ENCODE assay signal across 11 cellular contexts in the genomic region with DNA sequence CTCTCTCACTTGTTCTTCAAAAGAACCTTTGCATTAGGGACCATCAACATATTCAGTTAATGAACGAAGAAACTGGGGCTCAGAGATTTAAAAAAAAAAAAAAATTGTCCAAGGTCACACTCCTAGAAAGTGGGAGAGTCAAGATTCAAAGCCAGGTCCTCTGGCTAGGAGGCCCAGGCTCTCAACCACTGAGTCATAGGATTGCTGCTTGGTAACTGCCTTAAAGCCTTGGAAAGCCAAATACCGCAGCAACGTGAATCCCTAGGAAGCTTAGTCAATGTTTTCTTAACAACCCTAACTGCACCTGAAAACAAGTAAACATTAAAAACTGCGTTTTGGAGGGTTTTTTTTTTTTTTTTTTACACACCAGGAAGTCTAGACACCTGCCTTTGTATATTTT.
DNase-seq lines count a peak whose midpoint lies in the region; ATAC-seq lines count a peak whose summit lies in the region.
"Had no signal": no experiment of that assay in that cellular context is flagged by ENCODE, and none has a peak within 500 bp of the region (broad histone marks: within the 10 kb centered on the region; RNA-seq: fewer than 3 reads in every experiment).

No MANE protein-coding gene starts in this region.

- intact Hi-C loops in left colon (cut with DNase I, micrococcal nuclease) = no loop called here

- ATAC-seq in left colon (no peak), GM18858 (IDR thresholded peaks at IDR 0.05; ENCODE audit: unreplicated experiment) (no peak), GM18861 (IDR thresholded peaks at IDR 0.05; ENCODE audit: unreplicated experiment) (no peak)
- no peak for ATAC-seq in activated T-cell treated with anti-CD3 and anti-CD28 coated beads, Interleukin-2, amount 50 U/mL, for 72 hours (replicated peaks in 1 of 2)
- ATAC-seq: K562 had no signal

- DNase-seq in ACHN (peak; percentile 89), HS-27A (ENCODE audit: low read depth) (peak; percentile 96), astrocyte of the hippocampus (ENCODE audit: low read depth, low spot score) (peak; percentile 95), left kidney (ENCODE audit: low read depth, low spot score) (peak; percentile 51), left colon (no peak)
- DNase-seq in activated T-cell treated with anti-CD3 and anti-CD28 coated beads, Interleukin-2, amount 50 U/mL, for 72 hours = no peak
- DNase-seq: activated CD4-positive, alpha-beta T cell treated with anti-CD3 and anti-CD28 coated beads for 48 hours; OCI-M1 had no signal

- no peak overlapping the region for H3K4me3 Mint-ChIP-seq in activated T-cell treated with anti-CD3 and anti-CD28 coated beads, Interleukin-2, amount 50 U/mL, for 72 hours

- no peaks in the 10 kb centered on the region for H3K4me1 Mint-ChIP-seq in activated T-cell treated with anti-CD3 and anti-CD28 coated beads, Interleukin-2, amount 50 U/mL, for 72 hours (ENCODE audit: low read depth)

- H3K9me3 Mint-ChIP-seq in activated T-cell treated with anti-CD3 and anti-CD28 coated beads, Interleukin-2, amount 50 U/mL, for 72 hours = peaks cover 6 to 7% of the 10 kb centered on the region in 2 donors

- peaks cover 0 to 2% of the 10 kb centered on the region in 2 donors for H3K36me3 Mint-ChIP-seq in activated T-cell treated with anti-CD3 and anti-CD28 coated beads, Interleukin-2, amount 50 U/mL, for 72 hours (ENCODE audit: insufficient read depth in 2 of 2)

- H3K27ac Mint-ChIP-seq in activated T-cell treated with anti-CD3 and anti-CD28 coated beads, Interleukin-2, amount 50 U/mL, for 72 hours = no peak overlapping the region

- no peaks in the 10 kb centered on the region for H3K27me3 Mint-ChIP-seq in activated T-cell treated with anti-CD3 and anti-CD28 coated beads, Interleukin-2, amount 50 U/mL, for 72 hours (ENCODE audit: low read depth)

- in situ Hi-C loops in ACHN (cut with HindIII; ENCODE audit: low pct_ligation_motif_present, low pct_unique_long_range_greater_than_20kb, low sequenced_read_pairs) = no loop called here

Comparison
In these comparisons a context has a peak if more than half of its experiments do, and no peak if none do; other contexts are left out.
1. DNase-seq: peak in ACHN (single experiment), HS-27A (single experiment), astrocyte of the hippocampus (single experiment) and left kidney (single experiment); none in left colon (0 of 2) and activated T-cell treated with anti-CD3 and anti-CD28 coated beads, Interleukin-2, amount 50 U/mL, for 72 hours (0 of 2).